Comparison of ENCODE assay signal across 21 cellular contexts in the genomic region with DNA sequence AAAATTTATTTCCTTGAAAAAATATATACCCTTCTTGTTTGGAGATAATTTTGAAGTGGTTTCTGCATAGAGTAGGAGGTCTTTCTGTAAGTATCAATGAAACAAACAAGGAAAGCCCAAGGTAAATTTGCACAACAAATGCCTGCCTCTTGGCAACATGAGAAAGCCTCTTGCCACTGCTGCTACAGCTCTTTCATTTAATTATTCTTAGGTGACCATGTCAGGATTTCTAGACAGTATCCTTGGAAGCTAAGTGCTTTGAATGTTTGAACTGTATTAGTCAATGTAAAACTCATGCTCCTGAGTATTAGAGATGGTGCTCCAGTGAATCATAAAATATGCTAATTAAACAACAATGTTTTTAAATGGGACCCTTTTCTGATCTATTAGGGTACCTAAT.
"Had no signal": no experiment of that assay in that cellular context is flagged by ENCODE, and none has a peak within 500 bp of the region (broad histone marks: within the 10 kb centered on the region; RNA-seq: fewer than 3 reads in every experiment).

No MANE protein-coding gene starts in this region.

- H3K4me3 ChIP-seq: adrenal gland, esophagus muscularis mucosa, gastroesophageal sphincter, heart left ventricle, tibial artery, uterus had no signal

- H3K9me3 ChIP-seq: adrenal gland, esophagus muscularis mucosa, gastroesophageal sphincter, heart left ventricle, tibial artery, uterus had no signal

- H3K4me1 ChIP-seq: adrenal gland, heart left ventricle, tibial artery, uterus had no signal

- ATAC-seq: activated naive CD4-positive, alpha-beta T cell treated with anti-CD3 and anti-CD28 coated beads, Interleukin-2, amount 50 U/mL, for 72 hours; gastroesophageal sphincter; heart left ventricle; stimulated activated naive CD8-positive, alpha-beta T cell treated with anti-CD3 and anti-CD28 coated beads, Interleukin-15, Interleukin-2, amounts not matched to agents 100 U/mL and 50 U/mL, for 24 hours had no signal

- H3K36me3 ChIP-seq: adrenal gland, esophagus muscularis mucosa, gastroesophageal sphincter, heart left ventricle, tibial artery, uterus had no signal

- DNase-seq: activated CD4-positive, alpha-beta T cell treated with anti-CD3 and anti-CD28 coated beads for 1 hour; activated gamma-delta T cell; adrenal gland; cerebellar nuclear complex; cortex of kidney; heart left ventricle; islet precursor cell; midbrain; nephron progenitor cell; occipital lobe; posterior cingulate gyrus; stimulated activated CD4-positive, alpha-beta T cell treated with anti-CD3 and anti-CD28 coated beads, Interleukin-12 subunit alpha, Interleukin-12 subunit beta, amount 100 ng/mL, for 4 hours; stimulated activated CD4-positive, alpha-beta T cell treated with anti-CD3 and anti-CD28 coated beads, Interleukin-1b, Interleukin-23, amount 100 ng/mL, for 48 hours; stimulated activated naive CD8-positive, alpha-beta T cell treated with anti-CD3 and anti-CD28 coated beads, Interleukin-15, Interleukin-2, amounts not matched to agents 100 U/mL and 50 U/mL, for 24 hours; substantia nigra; T1000; tibial artery; uterus had no signal

- H3K27me3 ChIP-seq: adrenal gland, esophagus muscularis mucosa, gastroesophageal sphincter, heart left ventricle, tibial artery, uterus had no signal

- H3K27ac ChIP-seq: adrenal gland, esophagus muscularis mucosa, gastroesophageal sphincter, heart left ventricle, tibial artery, uterus had no signal
